Comparison of ENCODE assay signal across 7 cellular contexts in genomic region chr5:56910123-56910951, GRCh38. TPM values are rescaled to one million over a fixed set of nuclear protein-coding genes. Genes with fewer than 3 reads are reported as not detected.
DNase-seq lines count a peak whose midpoint lies in the region; ATAC-seq and TF ChIP-seq lines count a peak whose summit lies in the region.

No MANE protein-coding gene starts in this region.

- peak overlapping the region; percentile 88 to 99 (median 96) for H3K4me3 Mint-ChIP-seq in IgD-negative memory B cell

- H3K4me3 ChIP-seq in GM12875 (ENCODE audit: low read depth, low read length), result peak overlapping the region; percentile 63

- no peaks in the 10 kb centered on the region for H3K36me3 Mint-ChIP-seq in IgD-negative memory B cell

- ATAC-seq in GM21786 (IDR thresholded peaks at IDR 0.05; ENCODE audit: unreplicated experiment), result peak; percentile 13

- peak overlapping the region; percentile 76 to 96 (median 84) for H3K27ac Mint-ChIP-seq in IgD-negative memory B cell

- H3K27me3 Mint-ChIP-seq in IgD-negative memory B cell, result peaks cover 3% of the 10 kb centered on the region

- H3K9me3 Mint-ChIP-seq in IgD-negative memory B cell, result peaks cover 0 to 5% (median 0%) of the 10 kb centered on the region in 3 donors

- DNase-seq in T follicular helper cell (ENCODE audit: low read depth) (peak; percentile 6), dedifferentiated amniotic fluid mesenchymal stem cell (ENCODE audit: extremely low spot score) (peak; percentile 42), medulla oblongata (ENCODE audit: extremely low spot score) (peak; percentile 77)
- DNase-seq in stimulated activated naive CD4-positive, alpha-beta T cell treated with Interleukin-2 at 50 U/mL for 16 hours (lab: John Stamatoyannopoulos, UW), result peak; percentile 40

- peaks cover 14 to 19% (median 17%) of the 10 kb centered on the region in 3 donors for H3K4me1 Mint-ChIP-seq in IgD-negative memory B cell

- no peak for TF ChIP-seq CTCF in GM12875 (IDR thresholded peaks at IDR 0.05; ENCODE audit: borderline replicate concordance, insufficient read depth, low read depth, low read length)

RNA-seq across cellular contexts. Expression of gene SETD9, which starts 0.9 kb away (rescaled TPM):
- 7.3 TPM for polyA plus RNA-seq in IgD-negative memory B cell

RNA-seq across cellular contexts. Expression of gene MIER3, which starts 41.6 kb away (rescaled TPM):
- 7.4 TPM for polyA plus RNA-seq in IgD-negative memory B cell

Comparison
In these comparisons a context has a peak if more than half of its experiments do, and no peak if none do; other contexts are left out.
1. Peak in every context shown above with its lines: DNase-seq, ATAC-seq and H3K4me3 ChIP-seq.
2. DNase-seq: peak in every context shown above with its lines; median percentile 77 in medulla oblongata; 42 in dedifferentiated amniotic fluid mesenchymal stem cell; 40 in stimulated activated naive CD4-positive, alpha-beta T cell treated with Interleukin-2 at 50 U/mL for 16 hours; 6 in T follicular helper cell.